ENCODE assay signal across 1 cellular context in the genomic region with DNA sequence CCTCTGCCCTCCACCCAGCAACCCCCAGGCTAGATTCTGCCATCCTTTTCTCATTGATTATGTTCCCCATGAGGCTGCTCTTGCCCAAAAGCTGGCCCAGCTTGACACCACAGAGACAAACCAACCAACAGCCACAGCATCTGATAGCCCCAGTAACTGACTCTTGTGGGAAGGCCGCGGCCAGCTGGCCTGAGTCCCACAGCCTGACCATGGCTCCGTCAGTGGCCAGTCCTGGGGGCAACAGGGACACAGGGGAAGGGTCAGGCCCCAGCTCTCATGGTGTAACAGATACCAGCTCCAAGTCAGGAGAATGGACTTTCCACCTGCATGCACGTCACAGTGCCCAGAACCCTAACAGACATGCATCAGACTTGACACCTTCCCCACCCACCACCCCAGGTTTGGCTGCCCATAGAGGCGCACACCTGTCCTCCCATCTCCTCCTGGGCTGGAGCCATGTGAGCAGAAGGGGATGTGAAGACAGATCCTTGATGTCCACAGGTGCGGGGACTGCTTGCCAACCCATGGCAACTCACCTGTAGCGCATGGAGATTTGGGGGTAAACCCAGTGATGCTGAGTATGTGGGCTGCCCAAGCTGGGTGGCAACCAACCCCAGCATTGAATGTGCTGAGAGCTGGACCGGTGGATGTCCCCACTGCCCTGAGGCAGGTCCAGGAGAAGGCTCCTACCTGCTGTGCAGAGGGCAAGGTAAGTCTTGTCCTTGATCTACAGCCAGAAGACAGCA.
TF ChIP-seq lines count a peak whose summit lies in the region.

No MANE protein-coding gene starts in this region.

TF ChIP-seq in HepG2, 621 proteins besides CTCF, POLR2A, EP300 and RAD21 (continued from another document and continues in another):
- TF ChIP-seq, protein P1, sequence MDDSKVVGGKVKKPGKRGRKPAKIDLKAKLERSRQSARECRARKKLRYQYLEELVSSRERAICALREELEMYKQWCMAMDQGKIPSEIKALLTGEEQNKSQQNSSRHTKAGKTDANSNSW (CRISPR knock-in tag; IDR thresholded peaks at IDR 0.05; ENCODE audit: borderline replicate concordance), result no peak
- TF ChIP-seq, protein P2, sequence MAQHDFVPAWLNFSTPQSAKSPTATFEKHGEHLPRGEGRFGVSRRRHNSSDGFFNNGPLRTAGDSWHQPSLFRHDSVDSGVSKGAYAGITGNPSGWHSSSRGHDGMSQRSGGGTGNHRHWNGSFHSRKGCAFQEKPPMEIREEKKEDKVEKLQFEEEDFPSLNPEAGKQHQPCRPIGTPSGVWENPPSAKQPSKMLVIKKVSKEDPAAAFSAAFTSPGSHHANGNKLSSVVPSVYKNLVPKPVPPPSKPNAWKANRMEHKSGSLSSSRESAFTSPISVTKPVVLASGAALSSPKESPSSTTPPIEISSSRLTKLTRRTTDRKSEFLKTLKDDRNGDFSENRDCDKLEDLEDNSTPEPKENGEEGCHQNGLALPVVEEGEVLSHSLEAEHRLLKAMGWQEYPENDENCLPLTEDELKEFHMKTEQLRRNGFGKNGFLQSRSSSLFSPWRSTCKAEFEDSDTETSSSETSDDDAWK (CRISPR knock-in tag; IDR thresholded peaks at IDR 0.05), result no peak
- no peak for TF ChIP-seq CHD2 (IDR thresholded peaks at IDR 0.05; ENCODE audit: low read depth, low read length)
- no peak for TF ChIP-seq ZFAT (CRISPR knock-in tag; conservative IDR thresholded peaks at IDR 0.05)
- TF ChIP-seq MED8 (CRISPR knock-in tag; IDR thresholded peaks at IDR 0.05; ENCODE audit: insufficient replicate concordance), result no peak
- TF ChIP-seq ZNF207 (IDR thresholded peaks at IDR 0.05; ENCODE audit: borderline replicate concordance), result no peak
- TF ChIP-seq, protein P3, sequence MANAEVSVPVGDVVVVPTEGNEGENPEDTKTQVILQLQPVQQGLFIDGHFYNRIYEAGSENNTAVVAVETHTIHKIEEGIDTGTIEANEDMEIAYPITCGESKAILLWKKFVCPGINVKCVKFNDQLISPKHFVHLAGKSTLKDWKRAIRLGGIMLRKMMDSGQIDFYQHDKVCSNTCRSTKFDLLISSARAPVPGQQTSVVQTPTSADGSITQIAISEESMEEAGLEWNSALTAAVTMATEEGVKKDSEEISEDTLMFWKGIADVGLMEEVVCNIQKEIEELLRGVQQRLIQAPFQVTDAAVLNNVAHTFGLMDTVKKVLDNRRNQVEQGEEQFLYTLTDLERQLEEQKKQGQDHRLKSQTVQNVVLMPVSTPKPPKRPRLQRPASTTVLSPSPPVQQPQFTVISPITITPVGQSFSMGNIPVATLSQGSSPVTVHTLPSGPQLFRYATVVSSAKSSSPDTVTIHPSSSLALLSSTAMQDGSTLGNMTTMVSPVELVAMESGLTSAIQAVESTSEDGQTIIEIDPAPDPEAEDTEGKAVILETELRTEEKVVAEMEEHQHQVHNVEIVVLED (CRISPR knock-in tag; IDR thresholded peaks at IDR 0.05; ENCODE audit: borderline replicate concordance), result no peak
- TF ChIP-seq ZNF329 (CRISPR knock-in tag; IDR thresholded peaks at IDR 0.05; ENCODE audit: low read depth), result no peak
- TF ChIP-seq EHMT2 (IDR thresholded peaks at IDR 0.05; ENCODE audit: borderline replicate concordance, low read depth, low read length), result no peak
- no peak for TF ChIP-seq ZNF674 (CRISPR knock-in tag; IDR thresholded peaks at IDR 0.05; ENCODE audit: low read depth)
- no peak for TF ChIP-seq ZNF253 (CRISPR knock-in tag; IDR thresholded peaks at IDR 0.05; ENCODE audit: borderline replicate concordance)
- no peak for TF ChIP-seq HHEX (CRISPR knock-in tag; IDR thresholded peaks at IDR 0.05)
- peak; percentile 7 for TF ChIP-seq ZNF883 (CRISPR knock-in tag; IDR thresholded peaks at IDR 0.05; ENCODE audit: not compliant biosample characterization)
- no peak for TF ChIP-seq PRMT3 (CRISPR knock-in tag; IDR thresholded peaks at IDR 0.05; ENCODE audit: borderline replicate concordance, low read depth)
- 0 out of 2 replicates have a peak, but pooled peaks have one; percentile 26 for TF ChIP-seq NFKB2 (CRISPR knock-in tag; IDR thresholded peaks at IDR 0.05; ENCODE audit: borderline replicate concordance)
- TF ChIP-seq, protein P4, sequence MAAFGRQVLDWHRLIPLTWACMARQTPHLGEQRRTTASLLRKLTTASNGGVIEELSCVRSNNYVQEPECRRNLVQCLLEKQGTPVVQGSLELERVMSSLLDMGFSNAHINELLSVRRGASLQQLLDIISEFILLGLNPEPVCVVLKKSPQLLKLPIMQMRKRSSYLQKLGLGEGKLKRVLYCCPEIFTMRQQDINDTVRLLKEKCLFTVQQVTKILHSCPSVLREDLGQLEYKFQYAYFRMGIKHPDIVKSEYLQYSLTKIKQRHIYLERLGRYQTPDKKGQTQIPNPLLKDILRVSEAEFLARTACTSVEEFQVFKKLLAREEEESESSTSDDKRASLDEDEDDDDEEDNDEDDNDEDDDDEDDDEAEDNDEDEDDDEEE (CRISPR knock-in tag; IDR thresholded peaks at IDR 0.05), result no peak
- TF ChIP-seq IRF2 (CRISPR knock-in tag; IDR thresholded peaks at IDR 0.05), result no peak
- TF ChIP-seq, protein P5, sequence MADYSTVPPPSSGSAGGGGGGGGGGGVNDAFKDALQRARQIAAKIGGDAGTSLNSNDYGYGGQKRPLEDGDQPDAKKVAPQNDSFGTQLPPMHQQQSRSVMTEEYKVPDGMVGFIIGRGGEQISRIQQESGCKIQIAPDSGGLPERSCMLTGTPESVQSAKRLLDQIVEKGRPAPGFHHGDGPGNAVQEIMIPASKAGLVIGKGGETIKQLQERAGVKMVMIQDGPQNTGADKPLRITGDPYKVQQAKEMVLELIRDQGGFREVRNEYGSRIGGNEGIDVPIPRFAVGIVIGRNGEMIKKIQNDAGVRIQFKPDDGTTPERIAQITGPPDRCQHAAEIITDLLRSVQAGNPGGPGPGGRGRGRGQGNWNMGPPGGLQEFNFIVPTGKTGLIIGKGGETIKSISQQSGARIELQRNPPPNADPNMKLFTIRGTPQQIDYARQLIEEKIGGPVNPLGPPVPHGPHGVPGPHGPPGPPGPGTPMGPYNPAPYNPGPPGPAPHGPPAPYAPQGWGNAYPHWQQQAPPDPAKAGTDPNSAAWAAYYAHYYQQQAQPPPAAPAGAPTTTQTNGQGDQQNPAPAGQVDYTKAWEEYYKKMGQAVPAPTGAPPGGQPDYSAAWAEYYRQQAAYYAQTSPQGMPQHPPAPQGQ (CRISPR knock-in tag; IDR thresholded peaks at IDR 0.05; ENCODE audit: borderline replicate concordance), result no peak
- TF ChIP-seq, protein P6, sequence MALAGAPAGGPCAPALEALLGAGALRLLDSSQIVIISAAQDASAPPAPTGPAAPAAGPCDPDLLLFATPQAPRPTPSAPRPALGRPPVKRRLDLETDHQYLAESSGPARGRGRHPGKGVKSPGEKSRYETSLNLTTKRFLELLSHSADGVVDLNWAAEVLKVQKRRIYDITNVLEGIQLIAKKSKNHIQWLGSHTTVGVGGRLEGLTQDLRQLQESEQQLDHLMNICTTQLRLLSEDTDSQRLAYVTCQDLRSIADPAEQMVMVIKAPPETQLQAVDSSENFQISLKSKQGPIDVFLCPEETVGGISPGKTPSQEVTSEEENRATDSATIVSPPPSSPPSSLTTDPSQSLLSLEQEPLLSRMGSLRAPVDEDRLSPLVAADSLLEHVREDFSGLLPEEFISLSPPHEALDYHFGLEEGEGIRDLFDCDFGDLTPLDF (CRISPR knock-in tag; IDR thresholded peaks at IDR 0.05), result no peak
- TF ChIP-seq, protein P7, sequence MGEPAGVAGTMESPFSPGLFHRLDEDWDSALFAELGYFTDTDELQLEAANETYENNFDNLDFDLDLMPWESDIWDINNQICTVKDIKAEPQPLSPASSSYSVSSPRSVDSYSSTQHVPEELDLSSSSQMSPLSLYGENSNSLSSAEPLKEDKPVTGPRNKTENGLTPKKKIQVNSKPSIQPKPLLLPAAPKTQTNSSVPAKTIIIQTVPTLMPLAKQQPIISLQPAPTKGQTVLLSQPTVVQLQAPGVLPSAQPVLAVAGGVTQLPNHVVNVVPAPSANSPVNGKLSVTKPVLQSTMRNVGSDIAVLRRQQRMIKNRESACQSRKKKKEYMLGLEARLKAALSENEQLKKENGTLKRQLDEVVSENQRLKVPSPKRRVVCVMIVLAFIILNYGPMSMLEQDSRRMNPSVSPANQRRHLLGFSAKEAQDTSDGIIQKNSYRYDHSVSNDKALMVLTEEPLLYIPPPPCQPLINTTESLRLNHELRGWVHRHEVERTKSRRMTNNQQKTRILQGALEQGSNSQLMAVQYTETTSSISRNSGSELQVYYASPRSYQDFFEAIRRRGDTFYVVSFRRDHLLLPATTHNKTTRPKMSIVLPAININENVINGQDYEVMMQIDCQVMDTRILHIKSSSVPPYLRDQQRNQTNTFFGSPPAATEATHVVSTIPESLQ (CRISPR knock-in tag; conservative IDR thresholded peaks at IDR 0.05), result no peak
- TF ChIP-seq, protein P8, sequence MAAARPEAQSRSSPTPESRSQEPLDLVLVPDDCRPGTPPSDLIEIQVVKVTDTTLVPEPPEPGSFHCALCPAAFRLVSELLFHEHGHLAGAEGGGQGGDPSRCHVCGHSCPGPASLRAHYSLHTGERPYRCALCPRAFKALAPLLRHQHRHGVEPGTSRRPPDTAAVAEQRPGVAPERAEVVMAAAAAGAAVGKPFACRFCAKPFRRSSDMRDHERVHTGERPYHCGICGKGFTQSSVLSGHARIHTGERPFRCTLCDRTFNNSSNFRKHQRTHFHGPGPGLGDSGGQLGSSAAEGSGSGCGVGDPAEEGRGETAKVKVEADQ (CRISPR knock-in tag; IDR thresholded peaks at IDR 0.05; ENCODE audit: borderline replicate concordance), result no peak
- TF ChIP-seq HDAC2 (CRISPR knock-in tag; IDR thresholded peaks at IDR 0.05), result no peak
- TF ChIP-seq SAFB2 (CRISPR knock-in tag; IDR thresholded peaks at IDR 0.05; ENCODE audit: borderline replicate concordance, low read depth), result 0 out of 2 replicates have a peak, but pooled peaks have one; percentile 45
- TF ChIP-seq ZFP37 (CRISPR knock-in tag; IDR thresholded peaks at IDR 0.05; ENCODE audit: borderline replicate concordance), result no peak
- TF ChIP-seq RBAK (CRISPR knock-in tag; IDR thresholded peaks at IDR 0.05), result no peak
- TF ChIP-seq JUND (CRISPR knock-in tag; IDR thresholded peaks at IDR 0.05), result 0 out of 2 replicates have a peak, but pooled peaks have one; percentile 5
- TF ChIP-seq MIER3 (CRISPR knock-in tag; IDR thresholded peaks at IDR 0.05; ENCODE audit: borderline replicate concordance), result no peak
- TF ChIP-seq ZNF431 (CRISPR knock-in tag; IDR thresholded peaks at IDR 0.05; ENCODE audit: borderline replicate concordance, low read depth), result no peak
- TF ChIP-seq, protein P9, sequence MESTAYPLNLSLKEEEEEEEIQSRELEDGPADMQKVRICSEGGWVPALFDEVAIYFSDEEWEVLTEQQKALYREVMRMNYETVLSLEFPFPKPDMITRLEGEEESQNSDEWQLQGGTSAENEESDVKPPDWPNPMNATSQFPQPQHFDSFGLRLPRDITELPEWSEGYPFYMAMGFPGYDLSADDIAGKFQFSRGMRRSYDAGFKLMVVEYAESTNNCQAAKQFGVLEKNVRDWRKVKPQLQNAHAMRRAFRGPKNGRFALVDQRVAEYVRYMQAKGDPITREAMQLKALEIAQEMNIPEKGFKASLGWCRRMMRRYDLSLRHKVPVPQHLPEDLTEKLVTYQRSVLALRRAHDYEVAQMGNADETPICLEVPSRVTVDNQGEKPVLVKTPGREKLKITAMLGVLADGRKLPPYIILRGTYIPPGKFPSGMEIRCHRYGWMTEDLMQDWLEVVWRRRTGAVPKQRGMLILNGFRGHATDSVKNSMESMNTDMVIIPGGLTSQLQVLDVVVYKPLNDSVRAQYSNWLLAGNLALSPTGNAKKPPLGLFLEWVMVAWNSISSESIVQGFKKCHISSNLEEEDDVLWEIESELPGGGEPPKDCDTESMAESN (CRISPR knock-in tag; conservative IDR thresholded peaks at IDR 0.05), result no peak
- no peak for TF ChIP-seq ZNF792 (CRISPR knock-in tag; IDR thresholded peaks at IDR 0.05)
- TF ChIP-seq IKZF1 (IDR thresholded peaks at IDR 0.05), result no peak
- TF ChIP-seq RFX1 (IDR thresholded peaks at IDR 0.05), result no peak
- TF ChIP-seq, protein P10, sequence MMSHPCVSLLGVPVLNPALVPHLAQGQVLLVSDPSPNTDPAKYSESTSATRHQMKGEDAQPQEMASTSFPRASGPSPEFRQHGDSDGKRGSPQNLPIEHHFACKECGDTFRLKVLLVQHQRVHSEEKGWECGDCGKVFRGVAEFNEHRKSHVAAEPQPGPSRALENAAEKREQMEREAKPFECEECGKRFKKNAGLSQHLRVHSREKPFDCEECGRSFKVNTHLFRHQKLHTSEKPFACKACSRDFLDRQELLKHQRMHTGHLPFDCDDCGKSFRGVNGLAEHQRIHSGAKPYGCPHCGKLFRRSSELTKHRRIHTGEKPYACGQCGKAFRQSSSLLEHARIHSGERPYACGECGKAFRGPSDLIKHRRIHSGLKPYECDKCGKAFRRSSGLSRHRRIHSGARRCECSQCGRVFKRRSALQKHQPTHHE (CRISPR knock-in tag; IDR thresholded peaks at IDR 0.05; ENCODE audit: borderline replicate concordance), result no peak
- TF ChIP-seq ZNF652 (CRISPR knock-in tag; IDR thresholded peaks at IDR 0.05; ENCODE audit: borderline replicate concordance, low read depth), result no peak
- no peak for TF ChIP-seq WIZ (CRISPR knock-in tag; IDR thresholded peaks at IDR 0.05)
- TF ChIP-seq, protein P11, sequence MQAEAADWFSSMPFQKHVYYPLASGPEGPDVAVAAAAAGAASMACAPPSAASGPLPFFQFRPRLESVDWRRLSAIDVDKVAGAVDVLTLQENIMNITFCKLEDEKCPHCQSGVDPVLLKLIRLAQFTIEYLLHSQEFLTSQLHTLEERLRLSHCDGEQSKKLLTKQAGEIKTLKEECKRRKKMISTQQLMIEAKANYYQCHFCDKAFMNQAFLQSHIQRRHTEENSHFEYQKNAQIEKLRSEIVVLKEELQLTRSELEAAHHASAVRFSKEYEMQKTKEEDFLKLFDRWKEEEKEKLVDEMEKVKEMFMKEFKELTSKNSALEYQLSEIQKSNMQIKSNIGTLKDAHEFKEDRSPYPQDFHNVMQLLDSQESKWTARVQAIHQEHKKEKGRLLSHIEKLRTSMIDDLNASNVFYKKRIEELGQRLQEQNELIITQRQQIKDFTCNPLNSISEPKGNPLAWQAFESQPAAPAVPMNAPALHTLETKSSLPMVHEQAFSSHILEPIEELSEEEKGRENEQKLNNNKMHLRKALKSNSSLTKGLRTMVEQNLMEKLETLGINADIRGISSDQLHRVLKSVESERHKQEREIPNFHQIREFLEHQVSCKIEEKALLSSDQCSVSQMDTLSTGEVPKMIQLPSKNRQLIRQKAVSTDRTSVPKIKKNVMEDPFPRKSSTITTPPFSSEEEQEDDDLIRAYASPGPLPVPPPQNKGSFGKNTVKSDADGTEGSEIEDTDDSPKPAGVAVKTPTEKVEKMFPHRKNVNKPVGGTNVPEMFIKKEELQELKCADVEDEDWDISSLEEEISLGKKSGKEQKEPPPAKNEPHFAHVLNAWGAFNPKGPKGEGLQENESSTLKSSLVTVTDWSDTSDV (CRISPR knock-in tag; IDR thresholded peaks at IDR 0.05), result peak; percentile 94; the same call in 1 of the 2 replicates
- TF ChIP-seq PTBP1 (IDR thresholded peaks at IDR 0.05; ENCODE audit: low read depth, low read length, poor library complexity, severe bottlenecking), result no peak
- TF ChIP-seq, protein P12, sequence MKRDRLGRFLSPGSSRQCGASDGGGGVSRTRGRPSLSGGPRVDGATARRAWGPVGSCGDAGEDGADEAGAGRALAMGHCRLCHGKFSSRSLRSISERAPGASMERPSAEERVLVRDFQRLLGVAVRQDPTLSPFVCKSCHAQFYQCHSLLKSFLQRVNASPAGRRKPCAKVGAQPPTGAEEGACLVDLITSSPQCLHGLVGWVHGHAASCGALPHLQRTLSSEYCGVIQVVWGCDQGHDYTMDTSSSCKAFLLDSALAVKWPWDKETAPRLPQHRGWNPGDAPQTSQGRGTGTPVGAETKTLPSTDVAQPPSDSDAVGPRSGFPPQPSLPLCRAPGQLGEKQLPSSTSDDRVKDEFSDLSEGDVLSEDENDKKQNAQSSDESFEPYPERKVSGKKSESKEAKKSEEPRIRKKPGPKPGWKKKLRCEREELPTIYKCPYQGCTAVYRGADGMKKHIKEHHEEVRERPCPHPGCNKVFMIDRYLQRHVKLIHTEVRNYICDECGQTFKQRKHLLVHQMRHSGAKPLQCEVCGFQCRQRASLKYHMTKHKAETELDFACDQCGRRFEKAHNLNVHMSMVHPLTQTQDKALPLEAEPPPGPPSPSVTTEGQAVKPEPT (CRISPR knock-in tag; IDR thresholded peaks at IDR 0.05; ENCODE audit: low read depth), result no peak
